Comparison of ENCODE assay signal across 27 cellular contexts in genomic region chr20:39318911-39319310, GRCh38.
"Had no signal": no experiment of that assay in that cellular context is flagged by ENCODE, and none has a peak within 500 bp of the region (broad histone marks: within the 10 kb centered on the region; RNA-seq: fewer than 3 reads in every experiment).

No MANE protein-coding gene starts in this region.

- ATAC-seq: foreskin keratinocyte; gastroesophageal sphincter; heart left ventricle; left cardiac atrium; left lung; mucosa of descending colon; natural killer cell treated with Interleukin-12 subunit alpha and Interleukin-12 subunit beta and Interleukin-15 and Interleukin-18, amount 100 ng/mL, for 72 hours; pancreas; right lobe of liver; stimulated activated naive B cell treated with anti-CD40 and anti-IgM and Interleukin-4, amounts not matched to agents 10 μg/mL and 1 μg/mL and 100 μg/mL, for 72 hours; upper lobe of right lung had no signal

- H3K27ac Mint-ChIP-seq: mesothelial cell of epicardium; naive B cell; natural killer cell treated with Interleukin-12 subunit alpha and Interleukin-12 subunit beta and Interleukin-15 and Interleukin-18, amount 100 ng/mL, for 72 hours; progenitor cell of endocrine pancreas; stimulated activated naive B cell treated with anti-CD40 and anti-IgM and Interleukin-4, amounts not matched to agents 10 μg/mL and 1 μg/mL and 100 μg/mL, for 72 hours; stimulated activated naive CD8-positive, alpha-beta T cell treated with anti-CD3 and anti-CD28 coated beads, Interleukin-15, Interleukin-2, amounts not matched to agents 100 ng/mL and 50 ng/mL, for 24 hours had no signal

- H3K9me3 ChIP-seq: esophagus muscularis mucosa, gastroesophageal sphincter, heart left ventricle, left lung, mucosa of descending colon, neutrophil, pancreas, right lobe of liver, thoracic aorta, tibial nerve, upper lobe of right lung, uterus had no signal

- H3K36me3 Mint-ChIP-seq: mesothelial cell of epicardium; naive B cell; natural killer cell treated with Interleukin-12 subunit alpha and Interleukin-12 subunit beta and Interleukin-15 and Interleukin-18, amount 100 ng/mL, for 72 hours; stimulated activated naive B cell treated with anti-CD40 and anti-IgM and Interleukin-4, amounts not matched to agents 10 μg/mL and 1 μg/mL and 100 μg/mL, for 72 hours had no signal

- H3K4me1 Mint-ChIP-seq: mesothelial cell of epicardium; naive B cell; neural crest cell; stimulated activated naive B cell treated with anti-CD40 and anti-IgM and Interleukin-4, amounts not matched to agents 10 μg/mL and 1 μg/mL and 100 μg/mL, for 72 hours had no signal

- H3K4me3 Mint-ChIP-seq: mesothelial cell of epicardium; naive B cell; natural killer cell treated with Interleukin-12 subunit alpha and Interleukin-12 subunit beta and Interleukin-15 and Interleukin-18, amount 100 ng/mL, for 72 hours; neural crest cell; stimulated activated naive B cell treated with anti-CD40 and anti-IgM and Interleukin-4, amounts not matched to agents 10 μg/mL and 1 μg/mL and 100 μg/mL, for 72 hours; stimulated activated naive CD8-positive, alpha-beta T cell treated with anti-CD3 and anti-CD28 coated beads, Interleukin-15, Interleukin-2, amounts not matched to agents 100 ng/mL and 50 ng/mL, for 24 hours had no signal

- H3K9me3 Mint-ChIP-seq: mesothelial cell of epicardium; natural killer cell treated with Interleukin-12 subunit alpha and Interleukin-12 subunit beta and Interleukin-15 and Interleukin-18, amount 100 ng/mL, for 72 hours; neural crest cell; stimulated activated naive CD8-positive, alpha-beta T cell treated with anti-CD3 and anti-CD28 coated beads, Interleukin-15, Interleukin-2, amounts not matched to agents 100 ng/mL and 50 ng/mL, for 24 hours had no signal

- DNase-seq: dermis blood vessel endothelial cell; effector memory CD4-positive, alpha-beta T cell; foreskin keratinocyte; heart left ventricle; left cardiac atrium; left lung; mesenchymal stem cell; mucosa of descending colon; naive B cell; pancreas; right lobe of liver; small intestine; stimulated activated CD4-positive, alpha-beta T cell treated with anti-CD3 and anti-CD28 coated beads, Interleukin-15, amount 100 ng/mL, for 24 hours; stimulated activated CD4-positive, alpha-beta T cell treated with anti-CD3 and anti-CD28 coated beads, Interleukin-2, amount 100 ng/mL, for 48 hours; stimulated activated naive B cell treated with anti-CD40 and anti-IgM and Interleukin-4, amounts not matched to agents 10 μg/mL and 1 μg/mL and 100 μg/mL, for 72 hours; upper lobe of right lung; uterus had no signal
